8 cellular contexts compared by ENCODE assay signal in the genomic region with DNA sequence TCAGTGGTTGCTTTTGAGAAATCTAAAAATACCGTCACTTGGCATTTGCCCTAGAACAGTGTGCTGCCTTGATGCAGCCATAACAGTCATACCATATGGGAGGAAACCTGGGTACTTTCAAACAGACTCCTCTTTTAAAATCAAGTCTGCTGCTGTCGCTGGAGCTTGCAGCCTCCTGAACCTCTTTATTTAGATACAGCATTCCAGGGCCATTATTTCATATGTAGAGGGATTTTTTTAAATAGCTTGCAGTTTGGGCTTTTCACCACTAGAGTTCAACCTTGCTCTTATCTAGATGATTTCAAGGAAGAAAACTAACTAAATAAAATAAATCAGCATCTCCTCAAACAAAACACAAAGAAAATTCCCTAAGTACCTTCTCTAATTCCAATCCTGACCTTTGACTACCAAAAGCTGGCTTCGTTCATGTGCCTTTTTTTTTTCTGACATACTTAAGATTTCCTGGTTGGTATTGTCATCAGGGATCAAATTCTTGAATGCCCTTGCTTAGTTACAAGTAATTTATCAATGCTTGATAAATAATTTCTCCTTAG.
DNase-seq lines count a peak whose midpoint lies in the region; ATAC-seq, FAIRE-seq and TF ChIP-seq lines count a peak whose summit lies in the region.

No MANE protein-coding gene starts in this region.

- H3K27ac ChIP-seq in adrenal gland (no peak overlapping the region), keratinocyte (ENCODE audit: control insufficient read depth, insufficient read depth, low read length) (no peak overlapping the region)

- H3K9ac ChIP-seq in keratinocyte (ENCODE audit: control insufficient read depth, extremely low read depth, insufficient read depth, low read length), result no peak overlapping the region

- H2AFZ ChIP-seq in keratinocyte (ENCODE audit: control insufficient read depth, low read length), result no peak overlapping the region

- H3K27me3 ChIP-seq in adrenal gland, result no peaks in the 10 kb centered on the region
- H3K27me3 ChIP-seq in keratinocyte (ENCODE audit: control insufficient read depth, extremely low read depth, insufficient read depth, low read length), result no peaks in the 10 kb centered on the region

- H3K4me1 ChIP-seq in adrenal gland (replicated peaks in 1 of 2) (no peaks in the 10 kb centered on the region), keratinocyte (ENCODE audit: control insufficient read depth, extremely low read depth, insufficient read depth, low read length) (no peaks in the 10 kb centered on the region)

- peak; percentile 65 for DNase-seq in EL
- DNase-seq in adrenal gland, result no peak
- no peak for DNase-seq in keratinocyte (ENCODE audit: low read depth, low spot score)
- DNase-seq in C1 segment of cervical spinal cord (lab: John Stamatoyannopoulos, UW), result no peak
- no peak for DNase-seq in SKM-1 (lab: John Stamatoyannopoulos, UW; ENCODE audit: unreplicated experiment)

- H3K4me2 ChIP-seq in keratinocyte (ENCODE audit: control insufficient read depth, extremely low read depth, insufficient read depth, low read depth, low read length), result no peak overlapping the region

- H3K4me3 ChIP-seq in adrenal gland (no peak overlapping the region), keratinocyte (ENCODE audit: control insufficient read depth in 2 of 3, extremely low read depth in 1 of 3, insufficient read depth in 2 of 3, low read depth in 1 of 3, low read length in 3 of 3) (no peak overlapping the region)

- TF ChIP-seq RAD21 in Ishikawa (IDR thresholded peaks at IDR 0.05; ENCODE audit: low read depth), result peak; percentile 74

- H3K9me3 ChIP-seq in adrenal gland (replicated peaks in 1 of 3) (no peaks in the 10 kb centered on the region), keratinocyte (ENCODE audit: control insufficient read depth, low read depth, low read length) (no peaks in the 10 kb centered on the region)

- dilution Hi-C loops in keratinocyte (cut with MboI; ENCODE audit: extremely low pct_ligation_motif_present, low sequenced_read_pairs), result no loop called here

- no peak for FAIRE-seq in keratinocyte (lab: Jason Lieb, UNC)

- 30 to 32% (median 31%) methylated on average over 3 of the region's 3 CpGs for WGBS in adrenal gland, 4 donors

- intact Hi-C loops in adrenal gland (cut with DNase I), result loop anchor here in 1 of 2 donors (5.0 to 10.0 kb wide), 2 partner anchors 675 to 1773 kb away; no protein-coding TSS in a partner anchor

- no peaks in the 10 kb centered on the region for H3K36me3 ChIP-seq in adrenal gland (replicated peaks in 1 of 2)
- H3K36me3 ChIP-seq in keratinocyte (ENCODE audit: control insufficient read depth in 2 of 2, extremely low read depth in 1 of 2, insufficient read depth in 2 of 2, low read length in 2 of 2), result no peaks in the 10 kb centered on the region

- no peaks in the 10 kb centered on the region for H4K20me1 ChIP-seq in keratinocyte (ENCODE audit: control insufficient read depth, extremely low read depth, insufficient read depth, low read length)

- peak; percentile 40 to 63 (median 52) for TF ChIP-seq CTCF in adrenal gland (IDR thresholded peaks at IDR 0.05)
- TF ChIP-seq CTCF in keratinocyte (optimal IDR thresholded peaks at IDR 0.05 in 1 of 3, IDR thresholded peaks at IDR 0.05 in 1 of 3, conservative IDR thresholded peaks at IDR 0.05 in 1 of 3; ENCODE audit: extremely low read depth in 1 of 3, insufficient read depth in 2 of 3, low read length in 3 of 3), result peak in 2 of 3 experiments; percentile 47 to 60

- no peaks in the 10 kb centered on the region for H3K9me1 ChIP-seq in keratinocyte (ENCODE audit: control insufficient read depth, extremely low read depth, insufficient read depth, low read length)

- TF ChIP-seq EP300 in Ishikawa (IDR thresholded peaks at IDR 0.05; ENCODE audit: borderline replicate concordance), result no peak

- TF ChIP-seq POLR2A in adrenal gland (IDR thresholded peaks at IDR 0.05), result no peak

- ATAC-seq in GM18498 (IDR thresholded peaks at IDR 0.05; ENCODE audit: unreplicated experiment) (no peak), HG03521 (IDR thresholded peaks at IDR 0.05; ENCODE audit: unreplicated experiment) (no peak)

- no peaks in the 10 kb centered on the region for H3K79me2 ChIP-seq in keratinocyte (ENCODE audit: control insufficient read depth, insufficient read depth, low read length)

TF ChIP-seq in Ishikawa, 13 proteins besides CTCF, POLR2A, EP300 and RAD21:
- no peak for TF ChIP-seq TEAD4 (IDR thresholded peaks at IDR 0.05)
- TF ChIP-seq CREB1 (IDR thresholded peaks at IDR 0.05; ENCODE audit: low read depth), result no peak
- no peak for TF ChIP-seq FOXM1 (IDR thresholded peaks at IDR 0.05; ENCODE audit: borderline replicate concordance, low read depth)
- no peak for TF ChIP-seq TCF12 (IDR thresholded peaks at IDR 0.05; ENCODE audit: low read depth)
- TF ChIP-seq, protein P1, sequence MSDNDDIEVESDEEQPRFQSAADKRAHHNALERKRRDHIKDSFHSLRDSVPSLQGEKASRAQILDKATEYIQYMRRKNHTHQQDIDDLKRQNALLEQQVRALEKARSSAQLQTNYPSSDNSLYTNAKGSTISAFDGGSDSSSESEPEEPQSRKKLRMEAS (IDR thresholded peaks at IDR 0.05), result no peak
- TF ChIP-seq EGR1 (IDR thresholded peaks at IDR 0.05), result no peak
- TF ChIP-seq, protein P2, sequence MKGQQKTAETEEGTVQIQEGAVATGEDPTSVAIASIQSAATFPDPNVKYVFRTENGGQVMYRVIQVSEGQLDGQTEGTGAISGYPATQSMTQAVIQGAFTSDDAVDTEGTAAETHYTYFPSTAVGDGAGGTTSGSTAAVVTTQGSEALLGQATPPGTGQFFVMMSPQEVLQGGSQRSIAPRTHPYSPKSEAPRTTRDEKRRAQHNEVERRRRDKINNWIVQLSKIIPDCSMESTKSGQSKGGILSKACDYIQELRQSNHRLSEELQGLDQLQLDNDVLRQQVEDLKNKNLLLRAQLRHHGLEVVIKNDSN (IDR thresholded peaks at IDR 0.05), result no peak
- no peak for TF ChIP-seq YY1 (IDR thresholded peaks at IDR 0.05; ENCODE audit: low read depth)
- no peak for TF ChIP-seq TAF1 (IDR thresholded peaks at IDR 0.05; ENCODE audit: low read depth)
- TF ChIP-seq, protein P3, sequence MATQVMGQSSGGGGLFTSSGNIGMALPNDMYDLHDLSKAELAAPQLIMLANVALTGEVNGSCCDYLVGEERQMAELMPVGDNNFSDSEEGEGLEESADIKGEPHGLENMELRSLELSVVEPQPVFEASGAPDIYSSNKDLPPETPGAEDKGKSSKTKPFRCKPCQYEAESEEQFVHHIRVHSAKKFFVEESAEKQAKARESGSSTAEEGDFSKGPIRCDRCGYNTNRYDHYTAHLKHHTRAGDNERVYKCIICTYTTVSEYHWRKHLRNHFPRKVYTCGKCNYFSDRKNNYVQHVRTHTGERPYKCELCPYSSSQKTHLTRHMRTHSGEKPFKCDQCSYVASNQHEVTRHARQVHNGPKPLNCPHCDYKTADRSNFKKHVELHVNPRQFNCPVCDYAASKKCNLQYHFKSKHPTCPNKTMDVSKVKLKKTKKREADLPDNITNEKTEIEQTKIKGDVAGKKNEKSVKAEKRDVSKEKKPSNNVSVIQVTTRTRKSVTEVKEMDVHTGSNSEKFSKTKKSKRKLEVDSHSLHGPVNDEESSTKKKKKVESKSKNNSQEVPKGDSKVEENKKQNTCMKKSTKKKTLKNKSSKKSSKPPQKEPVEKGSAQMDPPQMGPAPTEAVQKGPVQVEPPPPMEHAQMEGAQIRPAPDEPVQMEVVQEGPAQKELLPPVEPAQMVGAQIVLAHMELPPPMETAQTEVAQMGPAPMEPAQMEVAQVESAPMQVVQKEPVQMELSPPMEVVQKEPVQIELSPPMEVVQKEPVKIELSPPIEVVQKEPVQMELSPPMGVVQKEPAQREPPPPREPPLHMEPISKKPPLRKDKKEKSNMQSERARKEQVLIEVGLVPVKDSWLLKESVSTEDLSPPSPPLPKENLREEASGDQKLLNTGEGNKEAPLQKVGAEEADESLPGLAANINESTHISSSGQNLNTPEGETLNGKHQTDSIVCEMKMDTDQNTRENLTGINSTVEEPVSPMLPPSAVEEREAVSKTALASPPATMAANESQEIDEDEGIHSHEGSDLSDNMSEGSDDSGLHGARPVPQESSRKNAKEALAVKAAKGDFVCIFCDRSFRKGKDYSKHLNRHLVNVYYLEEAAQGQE (IDR thresholded peaks at IDR 0.05; ENCODE audit: low read depth), result no peak
- no peak for TF ChIP-seq NFIC (IDR thresholded peaks at IDR 0.05)
- TF ChIP-seq CEBPB (IDR thresholded peaks at IDR 0.05), result no peak
- no peak for TF ChIP-seq ZBTB7A (IDR thresholded peaks at IDR 0.05; ENCODE audit: low read depth)
